In the genomic region with DNA sequence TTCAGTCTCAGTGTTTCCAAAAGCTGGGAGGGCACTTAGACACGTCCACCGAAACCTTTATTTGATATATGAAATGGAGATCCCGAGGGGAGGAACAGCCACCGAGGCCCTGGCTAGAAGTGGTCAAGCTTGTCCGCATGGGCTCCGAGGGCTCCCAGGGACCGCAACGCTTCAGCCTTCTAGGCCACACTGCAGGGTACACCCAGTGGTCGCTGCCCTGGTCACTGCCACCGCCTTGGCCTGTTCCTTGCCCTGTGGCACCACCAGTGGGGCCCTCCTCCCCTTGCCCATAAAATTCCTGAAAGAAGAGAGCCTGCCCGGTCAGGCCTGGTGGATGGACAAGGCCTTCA, we compare ENCODE assay signal across 12 cellular contexts.
"Had no signal": no experiment of that assay in that cellular context is flagged by ENCODE, and none has a peak within 500 bp of the region (broad histone marks: within the 10 kb centered on the region; RNA-seq: fewer than 3 reads in every experiment).

No MANE protein-coding gene starts in this region.

- DNase-seq: activated CD4-positive, alpha-beta T cell treated with anti-CD3 and anti-CD28 coated beads for 48 hours; activated naive CD8-positive, alpha-beta T cell treated with anti-CD3 and anti-CD28 coated beads for 36 hours; amygdala; brain microvascular endothelial cell; effector memory CD8-positive, alpha-beta T cell; head of caudate nucleus; immature natural killer cell; mesendoderm; T-helper 2 cell had no signal

- H3K4me2 ChIP-seq: smooth muscle cell had no signal

- H3K4me1 Mint-ChIP-seq: activated naive CD8-positive, alpha-beta T cell treated with anti-CD3 and anti-CD28 coated beads for 36 hours; immature natural killer cell had no signal

- H3K4me3 Mint-ChIP-seq: activated naive CD8-positive, alpha-beta T cell treated with anti-CD3 and anti-CD28 coated beads for 36 hours; effector memory CD8-positive, alpha-beta T cell; immature natural killer cell; WTC11 had no signal

- H3K9me3 ChIP-seq: thoracic aorta had no signal

- H3K27ac Mint-ChIP-seq: activated naive CD8-positive, alpha-beta T cell treated with anti-CD3 and anti-CD28 coated beads for 36 hours; immature natural killer cell had no signal

- H3K4me3 ChIP-seq: smooth muscle cell, thoracic aorta had no signal

- H3K9me3 Mint-ChIP-seq: effector memory CD8-positive, alpha-beta T cell; immature natural killer cell had no signal

- ATAC-seq: effector memory CD8-positive, alpha-beta T cell had no signal

- H3K36me3 ChIP-seq: brain microvascular endothelial cell, thoracic aorta had no signal

- H3K27me3 Mint-ChIP-seq: activated naive CD8-positive, alpha-beta T cell treated with anti-CD3 and anti-CD28 coated beads for 36 hours had no signal

- H3K27ac ChIP-seq: brain microvascular endothelial cell, thoracic aorta had no signal

- H3K27me3 ChIP-seq: brain microvascular endothelial cell had no signal

- H3K36me3 Mint-ChIP-seq: activated naive CD8-positive, alpha-beta T cell treated with anti-CD3 and anti-CD28 coated beads for 36 hours; immature natural killer cell; WTC11 had no signal
